In genomic region chr20:22905667-22906066, GRCh38 we compare ENCODE assay signal across 10 cellular contexts.
A peak's percentile ranks its signal among the peaks of the same experiment; 100 is the strongest.
DNase-seq lines count a peak whose midpoint lies in the region; ATAC-seq and TF ChIP-seq lines count a peak whose summit lies in the region.
"Had no signal": no experiment of that assay in that cellular context is flagged by ENCODE, and none has a peak within 500 bp of the region (broad histone marks: within the 10 kb centered on the region; RNA-seq: fewer than 3 reads in every experiment).

No MANE protein-coding gene starts in this region.

- no peak for TF ChIP-seq CTCF in foreskin fibroblast (IDR thresholded peaks at IDR 0.05; ENCODE audit: low read depth, low read length)

- H3K4me3 ChIP-seq in foreskin fibroblast (ENCODE audit: low read depth in 1 of 2, low read length in 2 of 2): no peak overlapping the region
- H3K4me3 ChIP-seq: coronary artery, stomach had no signal

- DNase-seq in foreskin fibroblast: peak; percentile 80 to 92
- DNase-seq in stromal cell of bone marrow (ENCODE audit: low read depth): peak; percentile 80
- DNase-seq in DMS53 treated with DMSO at 0.1 percent for 48 hours (lab: John Stamatoyannopoulos, UW; ENCODE audit: unreplicated experiment): no peak
- no peak for DNase-seq in NCI-H1092 (lab: John Stamatoyannopoulos, UW)
- DNase-seq: activated CD4-positive, alpha-beta T cell treated with anti-CD3 and anti-CD28 coated beads for 1 hour; stomach had no signal

- ATAC-seq in GM18519 (IDR thresholded peaks at IDR 0.05; ENCODE audit: low FRiP score, unreplicated experiment) (peak; percentile 61), HG03432 (IDR thresholded peaks at IDR 0.05; ENCODE audit: unreplicated experiment) (peak; percentile 92), HG02973 (IDR thresholded peaks at IDR 0.05; ENCODE audit: unreplicated experiment) (no peak)

Comparison
In these comparisons a context has a peak if more than half of its experiments do, and no peak if none do; other contexts are left out.
1. DNase-seq: peak in foreskin fibroblast (2 of 2) and stromal cell of bone marrow (single experiment); none in DMS53 treated with DMSO at 0.1 percent for 48 hours (single experiment) and NCI-H1092 (single experiment).